1 cellular context compared by ENCODE assay signal in genomic region chr22:21014202-21015050, GRCh38.
A peak's percentile ranks its signal among the peaks of the same experiment; 100 is the strongest.
TF ChIP-seq lines count a peak whose summit lies in the region.

No MANE protein-coding gene starts in this region.

TF ChIP-seq in K562, 482 proteins besides CTCF, POLR2A, EP300 and RAD21 (continued from another document):
- TF ChIP-seq ZBTB26 (CRISPR knock-in tag; IDR thresholded peaks at IDR 0.05) (peak; percentile 96), ZNF224 (CRISPR knock-in tag; IDR thresholded peaks at IDR 0.05) (no peak), TFAP4 (CRISPR knock-in tag; IDR thresholded peaks at IDR 0.05; ENCODE audit: borderline replicate concordance) (no peak), BRF2 (IDR thresholded peaks at IDR 0.05; ENCODE audit: borderline replicate concordance, insufficient read depth, insufficient read length) (no peak)
